In the genomic region with DNA sequence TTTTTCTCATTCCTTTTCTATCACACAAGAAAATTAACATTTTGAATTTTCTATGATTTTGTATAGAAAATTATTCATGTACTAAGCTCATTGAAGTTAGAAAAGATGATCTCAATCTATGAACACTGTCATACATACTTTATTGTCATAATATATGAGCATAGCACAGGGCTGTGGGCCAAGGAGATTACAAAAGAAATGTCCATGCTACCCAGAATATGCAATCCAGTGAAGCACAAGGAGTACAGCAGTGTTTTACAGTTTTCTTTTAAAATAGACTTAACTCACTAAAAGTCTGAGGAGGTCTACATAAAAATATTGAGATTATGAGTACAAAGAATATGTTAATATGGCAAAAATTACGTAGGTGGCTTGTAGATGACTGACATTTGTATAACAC, we compare ENCODE assay signal across 23 cellular contexts.
"Had no signal": no experiment of that assay in that cellular context is flagged by ENCODE, and none has a peak within 500 bp of the region (broad histone marks: within the 10 kb centered on the region; RNA-seq: fewer than 3 reads in every experiment).

No MANE protein-coding gene starts in this region.

- H3K9me3 ChIP-seq: body of pancreas, esophagus muscularis mucosa, gastroesophageal sphincter, heart left ventricle, left ventricle myocardium inferior, ovary, psoas muscle had no signal

- H3K4me2 ChIP-seq: smooth muscle cell had no signal

- H3K4me3 ChIP-seq: body of pancreas, coronary artery, esophagus muscularis mucosa, gastroesophageal sphincter, heart left ventricle, left ventricle myocardium inferior, ovary, psoas muscle, smooth muscle cell had no signal

- DNase-seq: activated CD4-positive, alpha-beta T cell treated with anti-CD3 and anti-CD28 coated beads, Interleukin-2, amount 10 ng/mL, durations not matched to agents 24 days and 14 days; activated CD8-positive, alpha-beta T cell treated with anti-CD3 and anti-CD28 coated beads for 36 hours; activated naive CD4-positive, alpha-beta T cell; activated naive CD8-positive, alpha-beta T cell treated with anti-CD3 and anti-CD28 coated beads for 36 hours; activated T-cell treated with anti-CD3 and anti-CD28 coated beads, Interleukin-2, amount 50 U/mL, for 1 hour; body of pancreas; caudate nucleus; effector CD4-positive, alpha-beta T cell; kidney glomerular epithelial cell; left ventricle myocardium inferior; ovary; psoas muscle; right cardiac atrium; stimulated activated CD4-positive, alpha-beta T cell treated with anti-CD3 and anti-CD28 coated beads, Interleukin-4, amount 100 ng/mL, for 1 hour; stimulated activated naive CD8-positive, alpha-beta T cell treated with anti-CD3 and anti-CD28 coated beads, Interleukin-15, amount 100 ng/mL, for 72 hours; T-helper 1 cell; T-helper 9 cell had no signal

- H3K4me1 ChIP-seq: body of pancreas, gastroesophageal sphincter had no signal

- H3K27me3 ChIP-seq: body of pancreas, esophagus muscularis mucosa, gastroesophageal sphincter, heart left ventricle, ovary had no signal

- H3K36me3 ChIP-seq: esophagus muscularis mucosa, gastroesophageal sphincter, heart left ventricle, left ventricle myocardium inferior, ovary had no signal

- H3K27ac ChIP-seq: body of pancreas, coronary artery, esophagus muscularis mucosa, gastroesophageal sphincter, heart left ventricle, left ventricle myocardium inferior, ovary, psoas muscle had no signal

- ATAC-seq: activated CD8-positive, alpha-beta T cell treated with anti-CD3 and anti-CD28 coated beads for 36 hours; activated T-helper 17 cell treated with anti-CD3 and anti-CD28 coated beads, Interleukin-2, amount 50 U/mL, for 72 hours; body of pancreas; gastroesophageal sphincter; right cardiac atrium; stimulated activated naive CD8-positive, alpha-beta T cell treated with anti-CD3 and anti-CD28 coated beads, Interleukin-15, amount 100 ng/mL, for 72 hours had no signal
